In genomic region chr1:89259283-89259971, GRCh38 we compare ENCODE assay signal across 10 cellular contexts. TPM values are rescaled to one million over a fixed set of nuclear protein-coding genes. Genes with fewer than 3 reads are reported as not detected.
A peak's percentile ranks its signal among the peaks of the same experiment; 100 is the strongest.
DNase-seq lines count a peak whose midpoint lies in the region; ATAC-seq, FAIRE-seq and TF ChIP-seq lines count a peak whose summit lies in the region.
"Had no signal": no experiment of that assay in that cellular context is flagged by ENCODE, and none has a peak within 500 bp of the region (broad histone marks: within the 10 kb centered on the region; RNA-seq: fewer than 3 reads in every experiment).

No MANE protein-coding gene starts in this region.

- peaks cover 0 to 2% of the 10 kb centered on the region in 2 donors for H3K4me1 ChIP-seq in kidney (ENCODE audit: control insufficient read depth in 1 of 2, insufficient read depth in 1 of 2, low read depth in 1 of 2, low read length in 2 of 2)
- peaks cover 12 to 28% (median 24%) of the 10 kb centered on the region in 4 donors for H3K4me1 ChIP-seq in upper lobe of left lung
- H3K4me1 ChIP-seq in Caco-2, result no peaks in the 10 kb centered on the region

- H3K4me1 Mint-ChIP-seq in Caco-2 (ENCODE audit: low read depth, unreplicated experiment), result peaks cover 5% of the 10 kb centered on the region

- H3K27ac ChIP-seq in kidney (ENCODE audit: low read depth in 2 of 2, low read length in 2 of 2) (no peak overlapping the region), upper lobe of left lung (peak overlapping the region in 3 of 4 donors; percentile 27 to 63 (median 55))
- H3K27ac ChIP-seq: thoracic aorta had no signal

- CTCF ChIA-PET in Caco-2 (lab: Charles Lee), result no interaction called here

- H3K36me3 ChIP-seq in kidney (ENCODE audit: control insufficient read depth in 1 of 2, insufficient read depth in 2 of 2, low read length in 2 of 2) (no peaks in the 10 kb centered on the region), upper lobe of left lung (no peaks in the 10 kb centered on the region), Caco-2 (ENCODE audit: control insufficient read depth, insufficient read depth, low read length) (no peaks in the 10 kb centered on the region)
- H3K36me3 ChIP-seq: thoracic aorta had no signal

- H3K36me3 Mint-ChIP-seq in Caco-2 (ENCODE audit: insufficient read depth, unreplicated experiment), result no peaks in the 10 kb centered on the region

- no peaks in the 10 kb centered on the region for H3K9me3 Mint-ChIP-seq in Caco-2 (ENCODE audit: unreplicated experiment)

- intact Hi-C loops in left ventricle myocardium superior (cut with micrococcal nuclease) (no loop called here), Right ventricle myocardium superior (cut with DNase I) (no loop called here), kidney (cut with DNase I) (no loop called here), Caco-2 (cut with micrococcal nuclease; ENCODE audit: unreplicated experiment) (no loop called here)

- no peaks in the 10 kb centered on the region for H3K9me3 ChIP-seq in kidney (ENCODE audit: control insufficient read depth in 1 of 2, low read length in 2 of 2)
- no peaks in the 10 kb centered on the region for H3K9me3 ChIP-seq in upper lobe of left lung
- H3K9me3 ChIP-seq in Caco-2, result no peaks in the 10 kb centered on the region
- H3K9me3 ChIP-seq: thoracic aorta had no signal

- H3K4me3 ChIP-seq in kidney (ENCODE audit: low read length in 2 of 2) (no peak overlapping the region), upper lobe of left lung (no peak overlapping the region), foreskin fibroblast (ENCODE audit: low read depth in 1 of 2, low read length in 2 of 2) (no peak overlapping the region), Caco-2 (ENCODE audit: low read depth, low read length) (no peak overlapping the region)
- H3K4me3 ChIP-seq: thoracic aorta had no signal

- TF ChIP-seq EP300 in upper lobe of left lung (IDR thresholded peaks at IDR 0.05), result no peak

- H3K9ac ChIP-seq in kidney (ENCODE audit: low read length in 2 of 2), result no peak overlapping the region

- BruUV-seq in Caco-2 (replicated peaks; lab: Mats Ljungman, UMichigan), result no TSS peak

- no peak for FAIRE-seq in kidney (lab: Jason Lieb, UNC)

- ATAC-seq in left ventricle myocardium superior (no peak), Right ventricle myocardium superior (ENCODE audit: poor library complexity) (no peak), upper lobe of left lung (ENCODE audit: low FRiP score in 2 of 2) (no peak), GM19397 (IDR thresholded peaks at IDR 0.05; ENCODE audit: unreplicated experiment) (no peak)

- H3K4me3 Mint-ChIP-seq in Caco-2 (ENCODE audit: unreplicated experiment), result no peak overlapping the region

- peak; percentile 29 for DNase-seq in left ventricle myocardium superior
- no peak for DNase-seq in Right ventricle myocardium superior
- DNase-seq in activated CD8-positive, alpha-beta memory T cell treated with anti-CD3 and anti-CD28 coated beads, Interleukin-2, amount 50 U/mL, for 4 hours, result peak; percentile 43
- peak; percentile 45 for DNase-seq in kidney
- no peak for DNase-seq in upper lobe of left lung
- no peak for DNase-seq in foreskin fibroblast
- DNase-seq in Caco-2, result no peak
- DNase-seq: islet precursor cell had no signal

- peaks cover 7% of the 10 kb centered on the region for H3K27me3 Mint-ChIP-seq in Caco-2 (ENCODE audit: insufficient read depth, unreplicated experiment)

- TF ChIP-seq CTCF in kidney (IDR thresholded peaks at IDR 0.05; ENCODE audit: borderline replicate concordance, extremely low read depth, insufficient read depth), result no peak
- no peak for TF ChIP-seq CTCF in upper lobe of left lung (IDR thresholded peaks at IDR 0.05)
- no peak for TF ChIP-seq CTCF in foreskin fibroblast (IDR thresholded peaks at IDR 0.05; ENCODE audit: low read depth, low read length)
- no peak for TF ChIP-seq CTCF in Caco-2 (IDR thresholded peaks at IDR 0.05; ENCODE audit: insufficient read depth in 1 of 2, low read depth in 1 of 2, low read length in 1 of 2, severe bottlenecking in 1 of 2, unreplicated experiment in 1 of 2)

- POLR2A ChIA-PET in Caco-2 (lab: Charles Lee), result no interaction called here

- no peak overlapping the region for H3K27ac Mint-ChIP-seq in Caco-2 (ENCODE audit: unreplicated experiment)

- H3K27me3 ChIP-seq in upper lobe of left lung, result no peaks in the 10 kb centered on the region
- H3K27me3 ChIP-seq in Caco-2 (replicated peaks; ENCODE audit: control insufficient read depth, insufficient read depth, low read length), result no peaks in the 10 kb centered on the region

- no peak for TF ChIP-seq POLR2A in upper lobe of left lung (IDR thresholded peaks at IDR 0.05)

- WGBS in upper lobe of left lung, 2 donors, result 52 to 62% methylated on average over 7 to 11 of the region's 11 CpGs

RNA-seq across cellular contexts. Expression of gene GBP5, which starts 13.2 kb away (rescaled TPM):
- total RNA-seq in left ventricle myocardium superior (0.99 TPM), Right ventricle myocardium superior (1.7 TPM), kidney (7.3 TPM), upper lobe of left lung (10 to 100 TPM in 2 of 6 donors, 1 to 10 TPM in 4; 4.1 to 24.5 (median 7.9) TPM), Caco-2 (2022) (not detected in 2 replicates)
- polyA plus RNA-seq in kidney (ENCODE audit: insufficient read depth, low read depth, low replicate concordance), result 0.52 TPM

Comparison
In these comparisons a context has a peak if more than half of its experiments do, and no peak if none do; other contexts are left out.
1. DNase-seq: peak in left ventricle myocardium superior (single experiment), activated CD8-positive, alpha-beta memory T cell treated with anti-CD3 and anti-CD28 coated beads, Interleukin-2, amount 50 U/mL, for 4 hours (single experiment) and kidney (single experiment); none in Right ventricle myocardium superior (single experiment), upper lobe of left lung (0 of 2), foreskin fibroblast (0 of 2) and Caco-2 (0 of 2).
2. H3K27ac ChIP-seq: peak in upper lobe of left lung (3 of 4); none in kidney (0 of 2).